9 cellular contexts compared by ENCODE assay signal in genomic region chr9:132769895-132770774, GRCh38.
DNase-seq lines count a peak whose midpoint lies in the region; ATAC-seq and TF ChIP-seq lines count a peak whose summit lies in the region.
"Had no signal": no experiment of that assay in that cellular context is flagged by ENCODE, and none has a peak within 500 bp of the region (broad histone marks: within the 10 kb centered on the region; RNA-seq: fewer than 3 reads in every experiment).

No MANE protein-coding gene starts in this region.

- no peaks in the 10 kb centered on the region for H3K27me3 ChIP-seq in thymus (ENCODE audit: control insufficient read depth, insufficient read depth)

- peaks cover 34% of the 10 kb centered on the region for H3K4me1 Mint-ChIP-seq in activated naive CD4-positive, alpha-beta T cell treated with anti-CD3 and anti-CD28 coated beads, Interleukin-2, amount 10 ng/mL, durations not matched to agents 7 days and 5 days
- peaks cover 13% of the 10 kb centered on the region for H3K4me1 Mint-ChIP-seq in osteocyte (ENCODE audit: unreplicated experiment)

- peaks cover 12% of the 10 kb centered on the region for H3K4me1 ChIP-seq in thymus (ENCODE audit: control insufficient read depth, insufficient read depth, low read length)

- H3K4me3 ChIP-seq in thymus (ENCODE audit: low read length) = peak overlapping the region; percentile 88

- no peaks in the 10 kb centered on the region for H3K9me3 ChIP-seq in thymus (ENCODE audit: control insufficient read depth)

- intact Hi-C loops in head of caudate nucleus (cut with DNase I) = no loop called here

- DNase-seq in DMS 273 (lab: John Stamatoyannopoulos, UW; ENCODE audit: unreplicated experiment) (peak; percentile 72), DMS 273 treated with DMSO at 0.1 percent for 48 hours (lab: John Stamatoyannopoulos, UW) (no peak), RPMI8226 (peak; percentile 75), head of caudate nucleus (peak in 36 of 42 donors; percentile 12 to 69 (median 42)), osteocyte (ENCODE audit: extremely low spot score, unreplicated experiment) (peak; percentile 87)
- DNase-seq in activated naive CD4-positive, alpha-beta T cell treated with anti-CD3 and anti-CD28 coated beads, Interleukin-2, amount 10 ng/mL, durations not matched to agents 7 days and 5 days = peak; percentile 81

- peak overlapping the region; percentile 97 for H3K4me3 Mint-ChIP-seq in activated naive CD4-positive, alpha-beta T cell treated with anti-CD3 and anti-CD28 coated beads, Interleukin-2, amount 10 ng/mL, durations not matched to agents 7 days and 5 days
- peak overlapping the region; percentile 87 for H3K4me3 Mint-ChIP-seq in osteocyte (ENCODE audit: unreplicated experiment)

- peak overlapping the region; percentile 89 for H3K27ac ChIP-seq in thymus (ENCODE audit: low read depth)
- H3K27ac ChIP-seq: 22Rv1 had no signal

- no peaks in the 10 kb centered on the region for H3K36me3 ChIP-seq in thymus (ENCODE audit: control insufficient read depth, insufficient read depth)

- WGBS in thymus = 5% methylated on average over 54 of the region's 54 CpGs

- H3K27ac Mint-ChIP-seq in activated naive CD4-positive, alpha-beta T cell treated with anti-CD3 and anti-CD28 coated beads, Interleukin-2, amount 10 ng/mL, durations not matched to agents 7 days and 5 days = peak overlapping the region; percentile 98
- peak overlapping the region; percentile 93 for H3K27ac Mint-ChIP-seq in osteocyte (ENCODE audit: unreplicated experiment)

- TF ChIP-seq CTCF in osteocyte (IDR thresholded peaks at IDR 0.05) = no peak

- ATAC-seq in HG03135 (IDR thresholded peaks at IDR 0.05; ENCODE audit: unreplicated experiment) = peak; percentile 72

- CTCF ChIA-PET in activated naive CD4-positive, alpha-beta T cell treated with anti-CD3 and anti-CD28 coated beads, Interleukin-2, amount 10 ng/mL, durations not matched to agents 7 days and 5 days (lab: Charles Lee) = interaction anchor here (1.1 to 1.6 kb wide), 2 partner anchors 10 to 31 kb away, joined by 3 to 5 read pairs; no protein-coding TSS in a partner anchor

- peaks cover 13% of the 10 kb centered on the region for H3K36me3 Mint-ChIP-seq in activated naive CD4-positive, alpha-beta T cell treated with anti-CD3 and anti-CD28 coated beads, Interleukin-2, amount 10 ng/mL, durations not matched to agents 7 days and 5 days
- no peaks in the 10 kb centered on the region for H3K36me3 Mint-ChIP-seq in osteocyte (ENCODE audit: unreplicated experiment)

- H3K27me3 Mint-ChIP-seq in activated naive CD4-positive, alpha-beta T cell treated with anti-CD3 and anti-CD28 coated beads, Interleukin-2, amount 10 ng/mL, durations not matched to agents 7 days and 5 days = peaks cover 11% of the 10 kb centered on the region
- H3K27me3 Mint-ChIP-seq in osteocyte (ENCODE audit: unreplicated experiment) = peaks cover 19% of the 10 kb centered on the region

- peaks cover 7% of the 10 kb centered on the region for H3K9me3 Mint-ChIP-seq in activated naive CD4-positive, alpha-beta T cell treated with anti-CD3 and anti-CD28 coated beads, Interleukin-2, amount 10 ng/mL, durations not matched to agents 7 days and 5 days
- H3K9me3 Mint-ChIP-seq in osteocyte (ENCODE audit: unreplicated experiment) = peaks cover 22% of the 10 kb centered on the region
